Comparison of ENCODE assay signal across 8 cellular contexts in the genomic region with DNA sequence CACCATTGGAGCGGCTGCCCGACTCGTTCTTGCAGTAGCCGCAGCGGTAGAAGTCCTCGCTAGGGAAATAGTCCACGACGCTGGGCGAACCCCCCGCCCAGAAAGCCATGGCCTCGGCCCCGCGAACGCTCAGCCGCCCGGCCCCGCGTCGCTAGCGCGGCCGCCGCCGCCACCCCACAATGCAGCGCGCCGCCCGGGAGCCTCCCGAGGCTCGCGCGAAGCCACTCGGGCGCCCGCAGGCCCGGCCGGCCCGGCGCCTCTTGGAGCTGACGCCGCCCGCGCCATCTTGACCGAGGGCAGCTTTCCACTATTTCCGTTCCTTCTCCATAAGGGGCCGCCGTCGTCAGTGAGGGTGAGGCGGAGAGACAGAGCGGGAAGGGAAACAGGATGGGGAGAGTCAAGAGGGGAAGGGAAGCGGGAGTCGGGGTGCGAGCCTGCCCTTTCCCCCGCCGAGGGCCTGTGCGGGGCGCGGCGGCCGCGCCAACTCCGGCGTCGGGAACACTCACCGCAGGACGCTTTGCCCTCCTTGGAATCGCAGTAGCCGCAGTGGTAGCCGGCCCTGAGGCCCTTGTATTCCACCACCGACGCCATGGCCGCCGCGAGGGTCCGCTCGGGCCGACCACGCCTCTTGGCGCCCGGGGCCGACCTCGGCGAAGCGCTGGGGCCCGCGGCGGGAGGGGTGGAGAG. TPM values are rescaled to one million over a fixed set of nuclear protein-coding genes. Genes with fewer than 3 reads are reported as not detected.
DNase-seq lines count a peak whose midpoint lies in the region; ATAC-seq and TF ChIP-seq lines count a peak whose summit lies in the region.

A gene (minus strand): TSS at position 191 of the 687 bp plus-strand sequence. CDS start 82 bp downstream, at position 109.

- H3K36me3 Mint-ChIP-seq in activated T-helper 2 cell treated with anti-CD3 and anti-CD28 coated beads, Interferon-gamma antibody, Interleukin-2, Interleukin-4, amounts not matched to agents 10 μg/mL and 5 μg/mL and 100 μg/mL, durations not matched to agents 14 hours and 24 hours and 36 hours (ENCODE audit: low read depth): peaks cover 15% of the 10 kb centered on the region
- peaks cover 0 to 2% (median 0%) of the 10 kb centered on the region in 3 donors for H3K36me3 Mint-ChIP-seq in naive thymus-derived CD8-positive, alpha-beta T cell
- peaks cover 3 to 5% of the 10 kb centered on the region in 2 donors for H3K36me3 Mint-ChIP-seq in stimulated activated naive B cell treated with anti-CD40 and anti-IgM and Interleukin-4, amounts not matched to agents 10 μg/mL and 1 μg/mL and 100 μg/mL, for 72 hours

- H3K4me1 Mint-ChIP-seq in activated T-helper 2 cell treated with anti-CD3 and anti-CD28 coated beads, Interferon-gamma antibody, Interleukin-2, Interleukin-4, amounts not matched to agents 10 μg/mL and 5 μg/mL and 100 μg/mL, durations not matched to agents 14 hours and 24 hours and 36 hours (ENCODE audit: low read depth): peaks cover 18% of the 10 kb centered on the region
- peaks cover 10 to 43% (median 33%) of the 10 kb centered on the region in 4 donors for H3K4me1 Mint-ChIP-seq in naive thymus-derived CD8-positive, alpha-beta T cell
- peaks cover 7 to 29% of the 10 kb centered on the region in 2 donors for H3K4me1 Mint-ChIP-seq in stimulated activated naive B cell treated with anti-CD40 and anti-IgM and Interleukin-4, amounts not matched to agents 10 μg/mL and 1 μg/mL and 100 μg/mL, for 72 hours

- DNase-seq in Karpas-422 (peak; percentile 93), RWPE2 (ENCODE audit: low spot score) (peak; percentile 89), fibroblast of mammary gland (ENCODE audit: low read depth) (peak; percentile 89)
- DNase-seq in activated T-helper 2 cell treated with anti-CD3 and anti-CD28 coated beads, Interferon-gamma antibody, Interleukin-2, Interleukin-4, amounts not matched to agents 10 μg/mL and 5 μg/mL and 100 μg/mL, durations not matched to agents 14 hours and 24 hours and 36 hours (ENCODE audit: low spot score): peak; percentile 77
- DNase-seq in naive thymus-derived CD8-positive, alpha-beta T cell: peak; percentile 69 to 87 (median 80)
- peak; percentile 80 for DNase-seq in stimulated activated naive B cell treated with anti-CD40 and anti-IgM and Interleukin-4, amounts not matched to agents 10 μg/mL and 1 μg/mL and 100 μg/mL, for 72 hours

- H3K9me3 ChIP-seq in DOHH2 (ENCODE audit: control insufficient read depth, insufficient read depth, low read length): no peaks in the 10 kb centered on the region
- H3K9me3 ChIP-seq in Karpas-422 (ENCODE audit: low read length): no peaks in the 10 kb centered on the region
- no peaks in the 10 kb centered on the region for H3K9me3 ChIP-seq in RWPE2 (ENCODE audit: severe bottlenecking)

- peak within 1 kb of the TSS; percentile 83; the same call in 1 of the 2 replicates for H2AFZ ChIP-seq in Karpas-422 (ENCODE audit: low read length)

- H3K9ac ChIP-seq in Karpas-422 (ENCODE audit: low read length): peak within 1 kb of the TSS; percentile 100

- peaks cover 11% of the 10 kb centered on the region for H3K36me3 ChIP-seq in DOHH2 (ENCODE audit: control insufficient read depth, low read length)
- peaks cover 3% of the 10 kb centered on the region; the same call in 1 of the 2 replicates for H3K36me3 ChIP-seq in Karpas-422 (ENCODE audit: insufficient read depth, low read length)
- peaks cover 3% of the 10 kb centered on the region; the same call in 1 of the 2 replicates for H3K36me3 ChIP-seq in RWPE2 (ENCODE audit: low read depth)

- H4K20me1 ChIP-seq in DOHH2 (ENCODE audit: control insufficient read depth, insufficient read depth, low read depth, low read length): no peaks in the 10 kb centered on the region
- no peaks in the 10 kb centered on the region for H4K20me1 ChIP-seq in Karpas-422 (ENCODE audit: insufficient read depth, low read depth, low read length)

- H3K27me3 Mint-ChIP-seq in activated T-helper 2 cell treated with anti-CD3 and anti-CD28 coated beads, Interferon-gamma antibody, Interleukin-2, Interleukin-4, amounts not matched to agents 10 μg/mL and 5 μg/mL and 100 μg/mL, durations not matched to agents 14 hours and 24 hours and 36 hours (ENCODE audit: low read depth): no peaks in the 10 kb centered on the region
- H3K27me3 Mint-ChIP-seq in naive thymus-derived CD8-positive, alpha-beta T cell: no peaks in the 10 kb centered on the region
- H3K27me3 Mint-ChIP-seq in stimulated activated naive B cell treated with anti-CD40 and anti-IgM and Interleukin-4, amounts not matched to agents 10 μg/mL and 1 μg/mL and 100 μg/mL, for 72 hours: no peaks in the 10 kb centered on the region

- H3K4me3 ChIP-seq in DOHH2 (ENCODE audit: low read length) (peak within 1 kb of the TSS; percentile 92), Karpas-422 (ENCODE audit: low read length) (peak within 1 kb of the TSS; percentile 75), RWPE2 (ENCODE audit: severe bottlenecking) (peak within 1 kb of the TSS; percentile 87), fibroblast of mammary gland (ENCODE audit: control insufficient read depth, low read depth, low read length) (peak within 1 kb of the TSS; percentile 81)

- peak within 1 kb of the TSS; percentile 94 for H3K4me3 Mint-ChIP-seq in activated T-helper 2 cell treated with anti-CD3 and anti-CD28 coated beads, Interferon-gamma antibody, Interleukin-2, Interleukin-4, amounts not matched to agents 10 μg/mL and 5 μg/mL and 100 μg/mL, durations not matched to agents 14 hours and 24 hours and 36 hours (ENCODE audit: low read depth)
- peak within 1 kb of the TSS; percentile 83 to 95 (median 92) for H3K4me3 Mint-ChIP-seq in naive thymus-derived CD8-positive, alpha-beta T cell
- H3K4me3 Mint-ChIP-seq in stimulated activated naive B cell treated with anti-CD40 and anti-IgM and Interleukin-4, amounts not matched to agents 10 μg/mL and 1 μg/mL and 100 μg/mL, for 72 hours: peak within 1 kb of the TSS; percentile 89 to 97

- H3K79me2 ChIP-seq in DOHH2 (ENCODE audit: control insufficient read depth, low read length) (peaks cover 53% of the 10 kb centered on the region), Karpas-422 (ENCODE audit: low read length) (peaks cover 57% of the 10 kb centered on the region)

- H3F3A ChIP-seq in DOHH2 (ENCODE audit: control insufficient read depth, insufficient read depth): peaks cover 8% of the 10 kb centered on the region; the same call in 1 of the 2 replicates

- H3K4me1 ChIP-seq in DOHH2 (ENCODE audit: control insufficient read depth, low read length): peaks cover 31% of the 10 kb centered on the region
- H3K4me1 ChIP-seq in Karpas-422 (ENCODE audit: low read length): peaks cover 36% of the 10 kb centered on the region
- peaks cover 27% of the 10 kb centered on the region for H3K4me1 ChIP-seq in RWPE2 (ENCODE audit: insufficient read depth, poor library complexity, severe bottlenecking)

- POLR2A ChIA-PET in naive thymus-derived CD8-positive, alpha-beta T cell (lab: Charles Lee): interaction anchor here (0.6 to 2.6 kb wide), 6 partner anchors 8 to 1437 kb away, joined by 3 to 26 read pairs (median 4); a partner anchor contains a TSS

- intact Hi-C loops in activated T-helper 2 cell treated with anti-CD3 and anti-CD28 coated beads, Interferon-gamma antibody, Interleukin-2, Interleukin-4, amounts not matched to agents 10 μg/mL and 5 μg/mL and 100 μg/mL, durations not matched to agents 14 hours and 24 hours and 36 hours (cut with micrococcal nuclease): loop anchor here (1.0 to 10.0 kb wide), 3 partner anchors 46 to 1077 kb away; a partner anchor contains a TSS

- peak; percentile 80 for ATAC-seq in GM21825 (IDR thresholded peaks at IDR 0.05; ENCODE audit: unreplicated experiment)
- ATAC-seq in RWPE2 (ENCODE audit: low read depth): peak; percentile 89
- ATAC-seq in naive thymus-derived CD8-positive, alpha-beta T cell: peak; percentile 94 to 95
- peak; percentile 95 to 96 for ATAC-seq in stimulated activated naive B cell treated with anti-CD40 and anti-IgM and Interleukin-4, amounts not matched to agents 10 μg/mL and 1 μg/mL and 100 μg/mL, for 72 hours (replicated peaks)

- no peak for TF ChIP-seq CTCF in DOHH2 (IDR thresholded peaks at IDR 0.05; ENCODE audit: low read depth, low read length, poor library complexity, severe bottlenecking)
- no peak for TF ChIP-seq CTCF in RWPE2 (IDR thresholded peaks at IDR 0.05; ENCODE audit: poor library complexity, severe bottlenecking)
- TF ChIP-seq CTCF in fibroblast of mammary gland (conservative IDR thresholded peaks at IDR 0.05; ENCODE audit: control insufficient read depth, insufficient read depth, low read depth, low read length): no peak

- H3K9me2 ChIP-seq in DOHH2 (replicated peaks; ENCODE audit: control insufficient read depth, low read length) (no peaks in the 10 kb centered on the region), Karpas-422 (replicated peaks; ENCODE audit: insufficient read depth, low read length) (no peaks in the 10 kb centered on the region)

- H3K27me3 ChIP-seq in DOHH2 (ENCODE audit: control insufficient read depth, low read length) (no peaks in the 10 kb centered on the region), Karpas-422 (ENCODE audit: low read length) (no peaks in the 10 kb centered on the region), RWPE2 (ENCODE audit: insufficient read depth, poor library complexity, severe bottlenecking) (no peaks in the 10 kb centered on the region)

- peak within 1 kb of the TSS; percentile 98 for H3K27ac Mint-ChIP-seq in activated T-helper 2 cell treated with anti-CD3 and anti-CD28 coated beads, Interferon-gamma antibody, Interleukin-2, Interleukin-4, amounts not matched to agents 10 μg/mL and 5 μg/mL and 100 μg/mL, durations not matched to agents 14 hours and 24 hours and 36 hours
- H3K27ac Mint-ChIP-seq in naive thymus-derived CD8-positive, alpha-beta T cell: peak within 1 kb of the TSS; percentile 86 to 97 (median 96)
- H3K27ac Mint-ChIP-seq in stimulated activated naive B cell treated with anti-CD40 and anti-IgM and Interleukin-4, amounts not matched to agents 10 μg/mL and 1 μg/mL and 100 μg/mL, for 72 hours: peak within 1 kb of the TSS; percentile 98

- peak within 1 kb of the TSS; percentile 54 for H3K27ac ChIP-seq in DOHH2 (ENCODE audit: low read depth, low read length)
- peak within 1 kb of the TSS; percentile 82 for H3K27ac ChIP-seq in Karpas-422 (ENCODE audit: low read length)
- H3K27ac ChIP-seq in RWPE2 (ENCODE audit: poor library complexity, severe bottlenecking): peak within 1 kb of the TSS; percentile 87

- H3K9me3 Mint-ChIP-seq in activated T-helper 2 cell treated with anti-CD3 and anti-CD28 coated beads, Interferon-gamma antibody, Interleukin-2, Interleukin-4, amounts not matched to agents 10 μg/mL and 5 μg/mL and 100 μg/mL, durations not matched to agents 14 hours and 24 hours and 36 hours: no peaks in the 10 kb centered on the region
- H3K9me3 Mint-ChIP-seq in naive thymus-derived CD8-positive, alpha-beta T cell: no peaks in the 10 kb centered on the region
- no peaks in the 10 kb centered on the region for H3K9me3 Mint-ChIP-seq in stimulated activated naive B cell treated with anti-CD40 and anti-IgM and Interleukin-4, amounts not matched to agents 10 μg/mL and 1 μg/mL and 100 μg/mL, for 72 hours

- H3K4me2 ChIP-seq in DOHH2 (ENCODE audit: low read length): peak within 1 kb of the TSS; percentile 96
- peak within 1 kb of the TSS; percentile 75 for H3K4me2 ChIP-seq in Karpas-422 (ENCODE audit: low read depth, low read length, poor library complexity, severe bottlenecking)

RNA-seq across cellular contexts. Expression of the gene that starts here (rescaled TPM):
- 43.9 and 72.6 TPM in 2 replicates for total RNA-seq in Karpas-422 (2014; rRNA removed; shearing (Covaris generic); ENCODE audit: low replicate concordance)
- total RNA-seq in activated T-helper 2 cell treated with anti-CD3 and anti-CD28 coated beads, Interferon-gamma antibody, Interleukin-2, Interleukin-4, amounts not matched to agents 10 μg/mL and 5 μg/mL and 100 μg/mL, durations not matched to agents 14 hours and 24 hours and 36 hours: 33.6 and 34.9 TPM in 2 replicates
- 10 to 100 TPM; 26.6 to 31.5 TPM for total RNA-seq in naive thymus-derived CD8-positive, alpha-beta T cell
- polyA plus RNA-seq in naive thymus-derived CD8-positive, alpha-beta T cell: 10 to 100 TPM; 19.1 to 24.5 (median 24.0) TPM

Comparison
In these comparisons a context has a peak if more than half of its experiments do, and no peak if none do; other contexts are left out.
1. Peak in every context shown above with its lines: DNase-seq, ATAC-seq, H3K4me3 ChIP-seq and H3K27ac ChIP-seq.